ENCODE assay signal across 29 cellular contexts in genomic region chr3:22296641-22297040, GRCh38.
DNase-seq lines count a peak whose midpoint lies in the region; ATAC-seq and TF ChIP-seq lines count a peak whose summit lies in the region.
"Had no signal": no experiment of that assay in that cellular context is flagged by ENCODE, and none has a peak within 500 bp of the region (broad histone marks: within the 10 kb centered on the region; RNA-seq: fewer than 3 reads in every experiment).

No MANE protein-coding gene starts in this region.

- H3K4me2 ChIP-seq in mammary epithelial cell (ENCODE audit: insufficient read depth, low read depth, low read length): no peak overlapping the region
- H3K4me2 ChIP-seq: A549 had no signal

- H3K9me3 Mint-ChIP-seq in MCF 10A (ENCODE audit: unreplicated experiment): peaks cover 13% of the 10 kb centered on the region
- peaks cover 0 to 13% of the 10 kb centered on the region in 2 donors for H3K9me3 Mint-ChIP-seq in stimulated activated naive CD8-positive, alpha-beta T cell treated with anti-CD3 and anti-CD28 coated beads, Interleukin-15, amount 100 ng/mL, for 72 hours

- TF ChIP-seq CTCF in MCF 10A (IDR thresholded peaks at IDR 0.05; ENCODE audit: unreplicated experiment): no peak
- TF ChIP-seq CTCF in mammary epithelial cell (conservative IDR thresholded peaks at IDR 0.05 in 1 of 2, IDR thresholded peaks at IDR 0.05 in 1 of 2; ENCODE audit: extremely low read depth in 1 of 2, insufficient read depth in 1 of 2, low read depth in 1 of 2, low read length in 2 of 2): no peak
- TF ChIP-seq CTCF in fibroblast of pulmonary artery (IDR thresholded peaks at IDR 0.05; ENCODE audit: low read length, missing control alignments): no peak

- DNase-seq in MCF 10A (ENCODE audit: unreplicated experiment) (peak; percentile 64), mammary epithelial cell (no peak), amniotic epithelial cell (ENCODE audit: low read depth) (peak; percentile 6), fibroblast of pulmonary artery (ENCODE audit: low read depth) (peak; percentile 60), NCI-H526 (lab: John Stamatoyannopoulos, UW) (no peak), NCI-H1930 (lab: John Stamatoyannopoulos, UW) (no peak)
- no peak for DNase-seq in stimulated activated naive CD8-positive, alpha-beta T cell treated with anti-CD3 and anti-CD28 coated beads, Interleukin-15, amount 100 ng/mL, for 72 hours
- DNase-seq: activated CD4-positive, alpha-beta T cell treated with anti-CD3 and anti-CD28 coated beads for 36 hours; activated effector memory CD4-positive, alpha-beta T cell treated with anti-CD3 and anti-CD28 coated beads, Interleukin-2, amount 50 U/mL, for 16 hours; activated naive CD8-positive, alpha-beta T cell treated with anti-CD3 and anti-CD28 coated beads, Interleukin-2, amount 50 U/mL, for 24 hours; DMS79; foreskin melanocyte; HCEC 1CT; hippocampal formation; immature natural killer cell; left lung; naive B cell; NCI-H1092 treated with DMSO at 0.1 percent for 48 hours; NCI-H2081; NCI-H510A treated with DMSO at 0.1 percent for 48 hours; stimulated activated CD4-positive, alpha-beta T cell treated with anti-CD3 and anti-CD28 coated beads, Interleukin-2, amount 100 ng/mL, for 24 hours; T-helper 17 cell; upper lobe of right lung had no signal

- no peaks in the 10 kb centered on the region for H3K79me2 ChIP-seq in mammary epithelial cell (ENCODE audit: insufficient read depth, low read length)

- no peak overlapping the region for H3K27ac Mint-ChIP-seq in MCF 10A (ENCODE audit: low read depth, unreplicated experiment)
- no peak overlapping the region for H3K27ac Mint-ChIP-seq in stimulated activated naive CD8-positive, alpha-beta T cell treated with anti-CD3 and anti-CD28 coated beads, Interleukin-15, amount 100 ng/mL, for 72 hours
- H3K27ac Mint-ChIP-seq: activated CD4-positive, alpha-beta T cell treated with anti-CD3 and anti-CD28 coated beads for 36 hours; activated naive CD8-positive, alpha-beta T cell treated with anti-CD3 and anti-CD28 coated beads, Interleukin-2, amount 50 U/mL, for 24 hours; dendritic cell treated with granulocyte-macrophage colony-stimulating factor and Interleukin-4, amounts not matched to agents 40 ng/mL and 50 ng/mL, for 4 days; immature natural killer cell; stimulated activated effector memory CD8-positive, alpha-beta T cell treated with anti-CD3 and anti-CD28 coated beads, Interleukin-12 subunit alpha, Interleukin-12 subunit beta, amount 100 ng/mL, for 72 hours; T-helper 17 cell had no signal

- H3K9me3 ChIP-seq in mammary epithelial cell (replicated peaks; ENCODE audit: insufficient read depth, low read length): no peaks in the 10 kb centered on the region
- H3K9me3 ChIP-seq: A549, upper lobe of right lung had no signal

- no peak overlapping the region for H3K27ac ChIP-seq in mammary epithelial cell (ENCODE audit: insufficient read depth, low read depth, low read length)
- H3K27ac ChIP-seq: A549, cardiac muscle cell, left lung, skin epidermis, upper lobe of right lung had no signal

- H3K4me1 Mint-ChIP-seq in MCF 10A (ENCODE audit: insufficient read depth, unreplicated experiment): peaks cover 16% of the 10 kb centered on the region
- H3K4me1 Mint-ChIP-seq in stimulated activated naive CD8-positive, alpha-beta T cell treated with anti-CD3 and anti-CD28 coated beads, Interleukin-15, amount 100 ng/mL, for 72 hours: no peaks in the 10 kb centered on the region
- H3K4me1 Mint-ChIP-seq: activated CD4-positive, alpha-beta T cell treated with anti-CD3 and anti-CD28 coated beads for 36 hours; activated naive CD8-positive, alpha-beta T cell treated with anti-CD3 and anti-CD28 coated beads, Interleukin-2, amount 50 U/mL, for 24 hours; immature natural killer cell; naive B cell; stimulated activated effector memory CD8-positive, alpha-beta T cell treated with anti-CD3 and anti-CD28 coated beads, Interleukin-12 subunit alpha, Interleukin-12 subunit beta, amount 100 ng/mL, for 72 hours; T-helper 17 cell had no signal

- H3K4me3 Mint-ChIP-seq in MCF 10A (ENCODE audit: unreplicated experiment): no peak overlapping the region
- H3K4me3 Mint-ChIP-seq in stimulated activated naive CD8-positive, alpha-beta T cell treated with anti-CD3 and anti-CD28 coated beads, Interleukin-15, amount 100 ng/mL, for 72 hours: no peak overlapping the region
- H3K4me3 Mint-ChIP-seq: activated CD4-positive, alpha-beta T cell treated with anti-CD3 and anti-CD28 coated beads for 36 hours; activated naive CD8-positive, alpha-beta T cell treated with anti-CD3 and anti-CD28 coated beads, Interleukin-2, amount 50 U/mL, for 24 hours; dendritic cell treated with granulocyte-macrophage colony-stimulating factor and Interleukin-4, amounts not matched to agents 40 ng/mL and 50 ng/mL, for 4 days; immature natural killer cell; naive B cell; stimulated activated effector memory CD8-positive, alpha-beta T cell treated with anti-CD3 and anti-CD28 coated beads, Interleukin-12 subunit alpha, Interleukin-12 subunit beta, amount 100 ng/mL, for 72 hours; T-helper 17 cell had no signal

- H3K36me3 ChIP-seq in mammary epithelial cell (ENCODE audit: insufficient read depth, low read length): no peaks in the 10 kb centered on the region
- H3K36me3 ChIP-seq: cardiac muscle cell, left lung, upper lobe of right lung had no signal

- H4K20me1 ChIP-seq in mammary epithelial cell (ENCODE audit: insufficient read depth, low read length): no peaks in the 10 kb centered on the region

- no TSS peak for BruUV-seq in MCF 10A (replicated peaks; lab: Mats Ljungman, UMichigan)
- BruUV-seq in mammary epithelial cell (replicated peaks; lab: Mats Ljungman, UMichigan): no TSS peak

- intact Hi-C loops in MCF 10A (cut with micrococcal nuclease): no loop called here
- intact Hi-C loops in mammary epithelial cell (cut with micrococcal nuclease): no loop called here

- H3K9ac ChIP-seq in mammary epithelial cell (ENCODE audit: insufficient read depth, low read length): no peak overlapping the region

- no peak for ATAC-seq in stimulated activated naive CD8-positive, alpha-beta T cell treated with anti-CD3 and anti-CD28 coated beads, Interleukin-15, amount 100 ng/mL, for 72 hours
- ATAC-seq in GM19035 (IDR thresholded peaks at IDR 0.05; ENCODE audit: unreplicated experiment): no peak
- ATAC-seq: A549; activated CD4-positive, alpha-beta T cell treated with anti-CD3 and anti-CD28 coated beads for 36 hours; activated naive CD8-positive, alpha-beta T cell treated with anti-CD3 and anti-CD28 coated beads, Interleukin-2, amount 50 U/mL, for 24 hours; left lung; stimulated activated effector memory CD8-positive, alpha-beta T cell treated with anti-CD3 and anti-CD28 coated beads, Interleukin-12 subunit alpha, Interleukin-12 subunit beta, amount 100 ng/mL, for 72 hours; T-helper 17 cell; upper lobe of right lung had no signal

- dilution Hi-C loops in mammary epithelial cell (cut with HindIII; ENCODE audit: low sequenced_read_pairs): no loop called here

- in situ Hi-C loops in mammary epithelial cell (cut with MboI; ENCODE audit: low sequenced_read_pairs in 2 of 2): no loop called here

- H3K4me1 ChIP-seq in mammary epithelial cell (ENCODE audit: insufficient read depth, low read length): no peaks in the 10 kb centered on the region
- H3K4me1 ChIP-seq: A549, left lung, upper lobe of right lung had no signal

- CTCF ChIA-PET in MCF 10A (lab: Yijun Ruan, JAX) (interaction anchor here (0.6 kb wide), 1 partner anchor 11 kb away, joined by 3 read pairs; no protein-coding TSS in a partner anchor), mammary epithelial cell (lab: Charles Lee; ENCODE audit: low non-redundant PET) (no interaction called here)

- H3K4me3 ChIP-seq in mammary epithelial cell (replicated peaks in 1 of 3; ENCODE audit: insufficient read depth in 1 of 3, low read depth in 2 of 3, low read length in 3 of 3) (no peak overlapping the region), fibroblast of pulmonary artery (replicated peaks; ENCODE audit: low read depth, low read length) (no peak overlapping the region)
- H3K4me3 ChIP-seq: A549, cardiac muscle cell, left lung, skin epidermis, upper lobe of right lung had no signal

- H2AFZ ChIP-seq in mammary epithelial cell (ENCODE audit: low read depth, low read length): no peak overlapping the region

- H3K36me3 Mint-ChIP-seq in MCF 10A (ENCODE audit: insufficient read depth, unreplicated experiment): no peaks in the 10 kb centered on the region
- H3K36me3 Mint-ChIP-seq: immature natural killer cell; naive B cell; stimulated activated effector memory CD8-positive, alpha-beta T cell treated with anti-CD3 and anti-CD28 coated beads, Interleukin-12 subunit alpha, Interleukin-12 subunit beta, amount 100 ng/mL, for 72 hours had no signal

- no peaks in the 10 kb centered on the region for H3K27me3 ChIP-seq in mammary epithelial cell (ENCODE audit: insufficient read depth, low read length)
- H3K27me3 ChIP-seq: cardiac muscle cell, left lung, upper lobe of right lung had no signal

- no peaks in the 10 kb centered on the region for H3K27me3 Mint-ChIP-seq in MCF 10A (ENCODE audit: insufficient read depth, unreplicated experiment)
- no peaks in the 10 kb centered on the region for H3K27me3 Mint-ChIP-seq in stimulated activated naive CD8-positive, alpha-beta T cell treated with anti-CD3 and anti-CD28 coated beads, Interleukin-15, amount 100 ng/mL, for 72 hours
- H3K27me3 Mint-ChIP-seq: activated CD4-positive, alpha-beta T cell treated with anti-CD3 and anti-CD28 coated beads for 36 hours; activated naive CD8-positive, alpha-beta T cell treated with anti-CD3 and anti-CD28 coated beads, Interleukin-2, amount 50 U/mL, for 24 hours; dendritic cell treated with granulocyte-macrophage colony-stimulating factor and Interleukin-4, amounts not matched to agents 40 ng/mL and 50 ng/mL, for 4 days; naive B cell; T-helper 17 cell had no signal

- POLR2A ChIA-PET in MCF 10A (lab: Yijun Ruan, JAX): no interaction called here

Comparison
In these comparisons a context has a peak if more than half of its experiments do, and no peak if none do; other contexts are left out.
1. DNase-seq: peak in MCF 10A (single experiment), amniotic epithelial cell (single experiment) and fibroblast of pulmonary artery (single experiment); none in mammary epithelial cell (single experiment), NCI-H526 (0 of 2), NCI-H1930 (0 of 2) and stimulated activated naive CD8-positive, alpha-beta T cell treated with anti-CD3 and anti-CD28 coated beads, Interleukin-15, amount 100 ng/mL, for 72 hours (0 of 2).